ENCODE assay signal across 23 cellular contexts in genomic region chr1:17188217-17188616, GRCh38. TPM values are rescaled to one million over a fixed set of nuclear protein-coding genes. Genes with fewer than 3 reads are reported as not detected.
DNase-seq lines count a peak whose midpoint lies in the region; ATAC-seq, FAIRE-seq and TF ChIP-seq lines count a peak whose summit lies in the region.
"Had no signal": no experiment of that assay in that cellular context is flagged by ENCODE, and none has a peak within 500 bp of the region (broad histone marks: within the 10 kb centered on the region; RNA-seq: fewer than 3 reads in every experiment).

No MANE protein-coding gene starts in this region.

- no peak for DNase-seq in IMR-90
- DNase-seq in astrocyte (ENCODE audit: low read depth), result no peak
- no peak for DNase-seq in epithelial cell of prostate (ENCODE audit: low read depth, low spot score)
- DNase-seq in NCI-H526 (lab: John Stamatoyannopoulos, UW), result no peak
- DNase-seq in AG08396 (ENCODE audit: low spot score), result no peak
- DNase-seq in PC-9, result no peak
- no peak for DNase-seq in pons (ENCODE audit: low spot score)
- DNase-seq: 8988T; ACHN; C1 segment of cervical spinal cord; Calu3; CD4-positive, alpha-beta memory T cell; COR-L47; DMS153; DND-41; GM23248; H7 had no signal

- H4K8ac ChIP-seq in IMR-90 (ENCODE audit: low read depth in 2 of 2, low read length in 2 of 2), result no peak overlapping the region

- no peak overlapping the region for H3K27ac ChIP-seq in HEK293 (ENCODE audit: extremely low read depth, low read depth, low read length)
- H3K27ac ChIP-seq in IMR-90 (ENCODE audit: insufficient read depth, low read length), result no peak overlapping the region
- no peak overlapping the region for H3K27ac ChIP-seq in astrocyte (ENCODE audit: low read depth, low read length)
- peak overlapping the region; percentile 100 for H3K27ac ChIP-seq in epithelial cell of prostate
- no peak overlapping the region for H3K27ac ChIP-seq in PC-9

- no peaks in the 10 kb centered on the region for H3K36me3 Mint-ChIP-seq in astrocyte (ENCODE audit: low read depth, unreplicated experiment)
- H3K36me3 Mint-ChIP-seq: CD4-positive, alpha-beta memory T cell had no signal

- intact Hi-C loops in IMR-90 (cut with micrococcal nuclease), result no loop called here
- intact Hi-C loops in PC-9 (cut with micrococcal nuclease; ENCODE audit: unreplicated experiment), result no loop called here

- peaks cover 11% of the 10 kb centered on the region for H3K9me3 Mint-ChIP-seq in astrocyte (ENCODE audit: unreplicated experiment)

- H3K27me3 Mint-ChIP-seq in astrocyte (ENCODE audit: low read depth, unreplicated experiment), result peaks cover 7% of the 10 kb centered on the region

- peak; percentile 70 for FAIRE-seq in astrocyte (lab: Jason Lieb, UNC)
- FAIRE-seq: A549, G401.6, GM12892, H1 had no signal

- H2AK9ac ChIP-seq in IMR-90 (replicated peaks; ENCODE audit: low read depth, low read length, poor library complexity), result no peak overlapping the region

- no peak overlapping the region for H2BK20ac ChIP-seq in IMR-90 (ENCODE audit: low read depth, low read length)

- H3K18ac ChIP-seq in IMR-90 (ENCODE audit: low read depth, low read length), result no peak overlapping the region

- no peak overlapping the region for H3K56ac ChIP-seq in IMR-90 (ENCODE audit: extremely low read depth, insufficient read depth, low read length)

- H2BK120ac ChIP-seq in IMR-90 (ENCODE audit: low read depth, low read length), result peak overlapping the region; percentile 100

- no peak overlapping the region for H2AFZ ChIP-seq in IMR-90 (replicated peaks; ENCODE audit: low read length, poor library complexity)
- H2AFZ ChIP-seq in astrocyte (ENCODE audit: low read depth, low read length), result no peak overlapping the region
- H2AFZ ChIP-seq in PC-9, result no peak overlapping the region
- H2AFZ ChIP-seq: GM23248 had no signal

- dilution Hi-C loops in IMR-90 (cut with HindIII; ENCODE audit: low sequenced_read_pairs, unreplicated experiment), result no loop called here

- H3K4me1 ChIP-seq in HEK293 (ENCODE audit: control insufficient read depth, insufficient read depth, low read length) (no peaks in the 10 kb centered on the region), IMR-90 (ENCODE audit: control insufficient read depth, insufficient read depth, low read length) (peaks cover 7% of the 10 kb centered on the region), astrocyte (ENCODE audit: insufficient read depth, low read length) (peaks cover 16% of the 10 kb centered on the region), PC-9 (replicated peaks; ENCODE audit: insufficient read depth) (peaks cover 26% of the 10 kb centered on the region)

- H3K23ac ChIP-seq in IMR-90 (ENCODE audit: low read depth, low read length), result no peak overlapping the region

- peaks cover 0 to 6% of the 10 kb centered on the region in 2 experiments; a peak in 1 of 4 replicates for H3K79me1 ChIP-seq in IMR-90 (ENCODE audit: low read depth in 1 of 2, low read length in 2 of 2)

- H3K79me2 ChIP-seq in astrocyte (ENCODE audit: insufficient read depth, low read length), result no peaks in the 10 kb centered on the region
- no peaks in the 10 kb centered on the region for H3K79me2 ChIP-seq in PC-9 (ENCODE audit: low read depth)

- H3K4ac ChIP-seq in IMR-90 (ENCODE audit: low read depth, low read length), result peak overlapping the region; percentile 99; the same call in 1 of the 2 replicates

- ATAC-seq in IMR-90 (ENCODE audit: low read depth), result no peak
- ATAC-seq: A549, HCT116 had no signal

- H3K4me3 ChIP-seq in HEK293 (ENCODE audit: low read depth, low read length) (no peak overlapping the region), IMR-90 (ENCODE audit: insufficient read depth, low read depth, low read length) (no peak overlapping the region), astrocyte (ENCODE audit: insufficient read depth, low read depth, low read length) (no peak overlapping the region), PC-9 (no peak overlapping the region)
- H3K4me3 ChIP-seq: A549, GM23248 had no signal

- no CpG with 5 or more reads among the region's 2 CpGs for WGBS in IMR-90 (ENCODE audit: extremely low coverage in 2 of 2, insufficient read length in 1 of 2), 2 experiments

- H3K27ac Mint-ChIP-seq in astrocyte (ENCODE audit: unreplicated experiment), result no peak overlapping the region

- TF ChIP-seq POLR2A in IMR-90 (IDR thresholded peaks at IDR 0.05; ENCODE audit: low read depth, low read length), result no peak

- peaks cover 6% of the 10 kb centered on the region; the same call in 1 of the 2 replicates for H3K9me1 ChIP-seq in IMR-90 (ENCODE audit: insufficient read depth, low read length)

- H3K36me3 ChIP-seq in HEK293 (ENCODE audit: control insufficient read depth in 2 of 2, insufficient read depth in 1 of 2, low read length in 2 of 2), result no peaks in the 10 kb centered on the region
- no peaks in the 10 kb centered on the region for H3K36me3 ChIP-seq in IMR-90 (ENCODE audit: control insufficient read depth, insufficient read depth, low read length)
- H3K36me3 ChIP-seq in astrocyte (ENCODE audit: insufficient read depth, low read length), result no peaks in the 10 kb centered on the region
- H3K36me3 ChIP-seq in PC-9 (ENCODE audit: low read depth), result no peaks in the 10 kb centered on the region

- H2BK5ac ChIP-seq in IMR-90 (ENCODE audit: low read depth, low read length, poor library complexity, severe bottlenecking), result no peak overlapping the region

- H4K20me1 ChIP-seq in IMR-90 (ENCODE audit: insufficient read depth, low read length), result no peaks in the 10 kb centered on the region
- no peaks in the 10 kb centered on the region for H4K20me1 ChIP-seq in astrocyte (ENCODE audit: insufficient read depth, low read length)
- H4K20me1 ChIP-seq in PC-9 (ENCODE audit: insufficient read depth), result no peaks in the 10 kb centered on the region

- no peak overlapping the region for H4K5ac ChIP-seq in IMR-90 (ENCODE audit: low read depth, low read length)

- H2AK5ac ChIP-seq in IMR-90 (ENCODE audit: low read depth, low read length), result no peak overlapping the region

- no peak for TF ChIP-seq CTCF in HEK293 (tag by site-specific recombination; IDR thresholded peaks at IDR 0.05)
- TF ChIP-seq CTCF in IMR-90 (conservative IDR thresholded peaks at IDR 0.05; ENCODE audit: low read depth, low read length), result no peak
- no peak for TF ChIP-seq CTCF in astrocyte (IDR thresholded peaks at IDR 0.05; ENCODE audit: insufficient read depth, low read depth, low read length)
- TF ChIP-seq CTCF in PC-9 (conservative IDR thresholded peaks at IDR 0.05), result no peak

- H3K9ac ChIP-seq in IMR-90 (ENCODE audit: low read depth, low read length) (no peak overlapping the region), astrocyte (ENCODE audit: low read length) (no peak overlapping the region)
- H3K9ac ChIP-seq: GM23248 had no signal

- POLR2A ChIA-PET in HEK293 (lab: Yijun Ruan, JAX) (no interaction called here), IMR-90 (lab: Charles Lee; ENCODE audit: unreplicated experiment) (no interaction called here), PC-9 (lab: Charles Lee; ENCODE audit: unreplicated experiment) (no interaction called here)

- H3K9me3 ChIP-seq in HEK293 (ENCODE audit: control insufficient read depth, insufficient read depth, low read depth, low read length) (no peaks in the 10 kb centered on the region), IMR-90 (ENCODE audit: control insufficient read depth, insufficient read depth, low read length) (peaks cover 4% of the 10 kb centered on the region; the same call in 1 of the 2 replicates), astrocyte (ENCODE audit: insufficient read depth, low read depth, low read length) (peaks cover 3% of the 10 kb centered on the region), PC-9 (ENCODE audit: insufficient read depth, low read depth) (no peaks in the 10 kb centered on the region; the same call in 1 of the 2 replicates)
- H3K9me3 ChIP-seq: A549 had no signal

- no peak overlapping the region; the same call in 1 of the 2 replicates for H4K91ac ChIP-seq in IMR-90 (ENCODE audit: insufficient read depth, low read depth, low read length)

- CTCF ChIA-PET in HEK293 (lab: Yijun Ruan, JAX) (interaction anchor here (0.6 kb wide), 1 partner anchor 602 kb away, joined by 3 read pairs; no protein-coding TSS in a partner anchor), IMR-90 (lab: Yijun Ruan, JAX) (no interaction called here), PC-9 (lab: Charles Lee) (no interaction called here)

- H3K9me2 ChIP-seq in PC-9 (ENCODE audit: insufficient read depth), result no peaks in the 10 kb centered on the region

- peak overlapping the region; percentile 81; the same call in 1 of the 3 replicates for H2BK15ac ChIP-seq in IMR-90 (ENCODE audit: low read depth, low read length)

- in situ Hi-C loops in IMR-90 (cut with MboI; ENCODE audit: low sequenced_read_pairs), result no loop called here

- H3K4me2 ChIP-seq in IMR-90 (ENCODE audit: low read depth, low read length) (no peak overlapping the region), astrocyte (ENCODE audit: low read length) (no peak overlapping the region), PC-9 (no peak overlapping the region)
- H3K4me2 ChIP-seq: A549 had no signal

- no TSS peak for BruUV-seq in IMR-90 (replicated peaks; lab: Mats Ljungman, UMichigan)
- no TSS peak for BruUV-seq in PC-9 (replicated peaks; lab: Mats Ljungman, UMichigan)

- no peak overlapping the region for H3K14ac ChIP-seq in IMR-90 (replicated peaks; ENCODE audit: low read depth, low read length)

- TF ChIP-seq RAD21 in IMR-90 (IDR thresholded peaks at IDR 0.05; ENCODE audit: low read length), result no peak

- peaks cover 20% of the 10 kb centered on the region for H3F3A ChIP-seq in PC-9 (ENCODE audit: insufficient read depth, low read depth)

- no peaks in the 10 kb centered on the region; the same call in 1 of the 2 replicates for H3K27me3 ChIP-seq in IMR-90 (ENCODE audit: control insufficient read depth, insufficient read depth, low read length)
- H3K27me3 ChIP-seq in astrocyte (ENCODE audit: insufficient read depth, low read length), result no peaks in the 10 kb centered on the region
- no peaks in the 10 kb centered on the region for H3K27me3 ChIP-seq in PC-9 (ENCODE audit: insufficient read depth, low read depth)

- peaks cover 26% of the 10 kb centered on the region for H3K4me1 Mint-ChIP-seq in astrocyte (ENCODE audit: low read depth, unreplicated experiment)

- no peak overlapping the region for H3K4me3 Mint-ChIP-seq in astrocyte (ENCODE audit: unreplicated experiment)
- H3K4me3 Mint-ChIP-seq: CD4-positive, alpha-beta memory T cell had no signal

TF ChIP-seq in HEK293, 187 proteins besides CTCF, POLR2A, EP300 and RAD21 (continues in another document):
- TF ChIP-seq OSR2 (tag by site-specific recombination; IDR thresholded peaks at IDR 0.05), result no peak
- TF ChIP-seq ZNF146 (tag by site-specific recombination; IDR thresholded peaks at IDR 0.05), result peak; percentile 77
- no peak for TF ChIP-seq YY1 (tag by site-specific recombination; IDR thresholded peaks at IDR 0.05)

TF ChIP-seq in IMR-90, 13 proteins besides CTCF, POLR2A, EP300 and RAD21 (continues in another document):
- no peak for TF ChIP-seq BHLHE40 (IDR thresholded peaks at IDR 0.05; ENCODE audit: low read depth, low read length)

RNA-seq across cellular contexts. Expression of gene PADI1, which starts 16.7 kb away (rescaled TPM):
- total RNA-seq in IMR-90 (2012; rRNA removed) (not detected in 2 replicates), astrocyte (not detected in 2 replicates), PC-9 (2021) (27.7 and 28.3 TPM in 2 replicates)
- polyA plus RNA-seq in IMR-90 (2012; rRNA removed), result 0.13 and 0.17 TPM in 2 replicates
- polyA plus RNA-seq in IMR-90 (2012; cell fraction: cytosol; rRNA removed), result 0.04 TPM in 1 of 2 replicates, not detected in the other
- 0.14 and 0.21 TPM in 2 replicates for polyA plus RNA-seq in IMR-90 (2012; cell fraction: nucleus; rRNA removed; ENCODE audit: low replicate concordance)
- total RNA-seq: CD4-positive, alpha-beta memory T cell had no signal
- polyA plus RNA-seq: CD4-positive, alpha-beta memory T cell had no signal

Comparison
In these comparisons a context has a peak if more than half of its experiments do, and no peak if none do; other contexts are left out.
1. RNA of gene PADI1, which starts 16.7 kb away (total RNA-seq): 27.7 to 28.3 TPM in PC-9; not detected in astrocyte and not detected in IMR-90; every median in the first group is over 10 times any median in the second.